Comparison of ENCODE assay signal across 8 cellular contexts in genomic region chr11:19116971-19117759, GRCh38. TPM values are rescaled to one million over a fixed set of nuclear protein-coding genes. Genes with fewer than 3 reads are reported as not detected.
A peak's percentile ranks its signal among the peaks of the same experiment; 100 is the strongest.
DNase-seq lines count a peak whose midpoint lies in the region; ATAC-seq, FAIRE-seq and TF ChIP-seq lines count a peak whose summit lies in the region.

TSS of gene ZDHHC13 (plus strand) at chr11:19117168. CDS start at chr11:19117250, 82 bp downstream.

- H3K36me3 ChIP-seq in psoas muscle (ENCODE audit: insufficient read depth in 1 of 2, low read depth in 1 of 2): no peaks in the 10 kb centered on the region

- intact Hi-C loops in left ventricle myocardium superior (cut with micrococcal nuclease): no loop called here
- intact Hi-C loops in psoas muscle (cut with DNase I): no loop called here

- 1% methylated on average over 56 to 61 of the region's 61 CpGs for WGBS in psoas muscle, 3 donors

- peaks cover 0 to 16% (median 0%) of the 10 kb centered on the region in 3 donors for H3K27me3 ChIP-seq in psoas muscle (ENCODE audit: insufficient read depth in 3 of 3, low read length in 2 of 3)

- no peaks in the 10 kb centered on the region for H3K4me1 ChIP-seq in psoas muscle

- peak; percentile 32 for FAIRE-seq in urothelium cell line (lab: Jason Lieb, UNC)

- no peak within 1 kb of the TSS for H3K27ac ChIP-seq in psoas muscle

- H3K9me3 ChIP-seq in psoas muscle: no peaks in the 10 kb centered on the region

- H3K4me3 ChIP-seq in psoas muscle: peak within 1 kb of the TSS; percentile 81

- TF ChIP-seq CTCF in psoas muscle (IDR thresholded peaks at IDR 0.05): no peak

- ATAC-seq in GM18498 (IDR thresholded peaks at IDR 0.05; ENCODE audit: unreplicated experiment) (peak; percentile 99), HG02885 (IDR thresholded peaks at IDR 0.05; ENCODE audit: poor library complexity, unreplicated experiment) (peak; percentile 99), left ventricle myocardium superior (peak; percentile 100), psoas muscle (peak; percentile 95 to 99 (median 98))

- DNase-seq in NCI-H146 treated with DMSO at 0.1 percent for 48 hours (lab: John Stamatoyannopoulos, UW; ENCODE audit: unreplicated experiment): peak; percentile 85
- DNase-seq in T-helper 1 cell: peak; percentile 85 to 96 (median 87)
- peak; percentile 78 for DNase-seq in amniotic epithelial cell (ENCODE audit: low read depth)
- peak; percentile 96 for DNase-seq in left ventricle myocardium superior
- peak; percentile 89 to 92 for DNase-seq in psoas muscle
- peak; percentile 99 for DNase-seq in urothelium cell line (ENCODE audit: low spot score)

RNA-seq across cellular contexts. Expression of gene ZDHHC13, which starts in this region (rescaled TPM):
- 5.9 TPM for total RNA-seq in left ventricle myocardium superior
- total RNA-seq in psoas muscle: 1 to 10 TPM in 3 of 4 donors, under 1 TPM in 1; 0.99 to 2.1 (median 1.4) TPM
- polyA plus RNA-seq in psoas muscle: 1 to 10 TPM in 1 of 3 donors, under 1 TPM in 2; 0.70 to 2.6 (median 0.98) TPM
